ENCODE assay signal across 24 cellular contexts in genomic region chr2:119377973-119378305, GRCh38. TPM values are rescaled to one million over a fixed set of nuclear protein-coding genes. Genes with fewer than 3 reads are reported as not detected.
"Had no signal": no experiment of that assay in that cellular context is flagged by ENCODE, and none has a peak within 500 bp of the region (broad histone marks: within the 10 kb centered on the region; RNA-seq: fewer than 3 reads in every experiment).

No MANE protein-coding gene starts in this region.

- H3K27me3 ChIP-seq: hepatocyte, sigmoid colon, upper lobe of left lung had no signal

- H3K4me2 ChIP-seq: hepatocyte had no signal

- H3K4me1 ChIP-seq: upper lobe of left lung had no signal

- H3K4me3 Mint-ChIP-seq: activated CD8-positive, alpha-beta T cell treated with anti-CD3 and anti-CD28 coated beads, Interleukin-2, amount 10 ng/mL, durations not matched to agents 7 days and 5 days; activated naive CD8-positive, alpha-beta T cell treated with anti-CD3 and anti-CD28 coated beads for 36 hours; activated T-cell treated with anti-CD3 and anti-CD28 coated beads, Interleukin-2, amount 50 U/mL, for 24 hours; central memory CD8-positive, alpha-beta T cell; naive B cell; neural crest cell; T-helper 1 cell treated with Interleukin-12 subunit alpha and Interleukin-12 subunit beta and Interleukin-4 antibody, amounts not matched to agents 30 μg/mL and 1 μg/mL, for 36 hours had no signal

- H2AFZ ChIP-seq: hepatocyte had no signal

- H3K27me3 Mint-ChIP-seq: activated naive CD8-positive, alpha-beta T cell treated with anti-CD3 and anti-CD28 coated beads for 36 hours; activated T-cell treated with anti-CD3 and anti-CD28 coated beads, Interleukin-2, amount 50 U/mL, for 24 hours; naive B cell had no signal

- H3K79me2 ChIP-seq: hepatocyte had no signal

- H3K9me3 ChIP-seq: sigmoid colon had no signal

- H3K27ac ChIP-seq: hepatocyte, sigmoid colon, thoracic aorta, upper lobe of left lung, VCaP had no signal

- H3K4me1 Mint-ChIP-seq: activated naive CD8-positive, alpha-beta T cell treated with anti-CD3 and anti-CD28 coated beads for 36 hours; central memory CD8-positive, alpha-beta T cell had no signal

- H3K27ac Mint-ChIP-seq: activated CD8-positive, alpha-beta T cell treated with anti-CD3 and anti-CD28 coated beads, Interleukin-2, amount 10 ng/mL, durations not matched to agents 7 days and 5 days; activated naive CD8-positive, alpha-beta T cell treated with anti-CD3 and anti-CD28 coated beads for 36 hours; activated T-cell treated with anti-CD3 and anti-CD28 coated beads, Interleukin-2, amount 50 U/mL, for 24 hours; activated T-helper 2 cell treated with anti-CD3 and anti-CD28 coated beads, Interferon-gamma antibody, Interleukin-2, Interleukin-4, amounts not matched to agents 10 μg/mL and 5 μg/mL and 100 μg/mL, durations not matched to agents 14 hours and 24 hours and 36 hours; T-helper 1 cell treated with Interleukin-12 subunit alpha and Interleukin-12 subunit beta and Interleukin-4 antibody, amounts not matched to agents 30 μg/mL and 1 μg/mL, for 36 hours had no signal

- DNase-seq: activated CD4-positive, alpha-beta T cell treated with anti-CD3 and anti-CD28 coated beads, Interleukin-2, amount 50 U/mL, for 1 hour; activated CD4-positive, CD25-positive, alpha-beta regulatory T cell treated with anti-CD3 and anti-CD28 coated beads, Interleukin-2, amount 50 U/mL, for 72 hours; activated CD8-positive, alpha-beta T cell treated with anti-CD3 and anti-CD28 coated beads, Interleukin-2, amount 10 ng/mL, durations not matched to agents 7 days and 5 days; activated naive CD4-positive, alpha-beta T cell treated with Interleukin-2 at 50 U/mL for 16 hours; activated naive CD8-positive, alpha-beta T cell treated with anti-CD3 and anti-CD28 coated beads for 36 hours; activated T-cell treated with anti-CD3 and anti-CD28 coated beads, Interleukin-2, amount 50 U/mL, for 24 hours; effector memory CD4-positive, alpha-beta T cell; glutamatergic neuron; left ventricle myocardium superior; mammary epithelial cell; naive B cell; sigmoid colon; stimulated activated CD4-positive, alpha-beta T cell treated with anti-CD3 and anti-CD28 coated beads, Interleukin-4, amount 100 ng/mL, for 24 hours; stimulated activated naive CD4-positive, alpha-beta T cell treated with Interleukin-2 at 50 U/mL for 16 hours; upper lobe of left lung had no signal

- H3K9me3 Mint-ChIP-seq: activated T-cell treated with anti-CD3 and anti-CD28 coated beads, Interleukin-2, amount 50 U/mL, for 24 hours; activated T-helper 2 cell treated with anti-CD3 and anti-CD28 coated beads, Interferon-gamma antibody, Interleukin-2, Interleukin-4, amounts not matched to agents 10 μg/mL and 5 μg/mL and 100 μg/mL, durations not matched to agents 14 hours and 24 hours and 36 hours; neural crest cell; T-helper 1 cell treated with Interleukin-12 subunit alpha and Interleukin-12 subunit beta and Interleukin-4 antibody, amounts not matched to agents 30 μg/mL and 1 μg/mL, for 36 hours had no signal

- ATAC-seq: esophagus mucosa, left ventricle myocardium superior had no signal

- H3K4me3 ChIP-seq: hepatocyte, sigmoid colon, thoracic aorta, upper lobe of left lung had no signal

RNA-seq across cellular contexts. Expression of gene TMEM37, which starts 53.7 kb away (rescaled TPM):
- total RNA-seq: activated CD8-positive, alpha-beta T cell treated with anti-CD3 and anti-CD28 coated beads, Interleukin-2, amount 10 ng/mL, durations not matched to agents 7 days and 5 days; activated naive CD8-positive, alpha-beta T cell treated with anti-CD3 and anti-CD28 coated beads for 36 hours; frontal cortex; mammary epithelial cell had no signal
